In genomic region chr16:1492923-1493745, GRCh38 we compare ENCODE assay signal across 1 cellular context.
A peak's percentile ranks its signal among the peaks of the same experiment; 100 is the strongest.
TF ChIP-seq lines count a peak whose summit lies in the region.

Gene TELO2 (plus strand): TSS chr16:1493360. CDS start chr16:1494282, 922 bp downstream.

TF ChIP-seq in K562, 482 proteins besides CTCF, POLR2A, EP300 and RAD21 (continued from another document and continues in another):
- TF ChIP-seq, protein P1, sequence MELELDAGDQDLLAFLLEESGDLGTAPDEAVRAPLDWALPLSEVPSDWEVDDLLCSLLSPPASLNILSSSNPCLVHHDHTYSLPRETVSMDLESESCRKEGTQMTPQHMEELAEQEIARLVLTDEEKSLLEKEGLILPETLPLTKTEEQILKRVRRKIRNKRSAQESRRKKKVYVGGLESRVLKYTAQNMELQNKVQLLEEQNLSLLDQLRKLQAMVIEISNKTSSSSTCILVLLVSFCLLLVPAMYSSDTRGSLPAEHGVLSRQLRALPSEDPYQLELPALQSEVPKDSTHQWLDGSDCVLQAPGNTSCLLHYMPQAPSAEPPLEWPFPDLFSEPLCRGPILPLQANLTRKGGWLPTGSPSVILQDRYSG (tag; conservative IDR thresholded peaks at IDR 0.05; ENCODE audit: low read depth), result no peak; the same call in 1 of the 2 replicates
- TF ChIP-seq ZKSCAN8 (CRISPR knock-in tag; IDR thresholded peaks at IDR 0.05) (no peak), EP400 (IDR thresholded peaks at IDR 0.05) (peak; percentile 97), SIN3B (IDR thresholded peaks at IDR 0.05; ENCODE audit: low read depth) (peak; percentile 86), CBX3 (IDR thresholded peaks at IDR 0.05; ENCODE audit: borderline replicate concordance in 1 of 2, low read length in 2 of 2) (peak in 1 of 2 experiments; percentile 13; a peak in 1 of 3 replicates), CSDE1 (IDR thresholded peaks at IDR 0.05) (no peak), BHLHE40 (IDR thresholded peaks at IDR 0.05; ENCODE audit: low read length) (peak; percentile 26), XRCC5 (IDR thresholded peaks at IDR 0.05; ENCODE audit: low read depth, low read length) (0 out of 2 replicates have a peak, but pooled peaks have one; percentile 23), ZNF444 (CRISPR knock-in tag; IDR thresholded peaks at IDR 0.05) (no peak), SMARCA4 (IDR thresholded peaks at IDR 0.05) (no peak), VEZF1 (CRISPR knock-in tag; IDR thresholded peaks at IDR 0.05) (peak; percentile 89), MCM7 (IDR thresholded peaks at IDR 0.05) (no peak), FOXM1 (IDR thresholded peaks at IDR 0.05; ENCODE audit: low read depth) (no peak), FOXM1 (CRISPR knock-in tag; IDR thresholded peaks at IDR 0.05; ENCODE audit: low read depth) (0 out of 2 replicates have a peak, but pooled peaks have one; percentile 16), NONO (IDR thresholded peaks at IDR 0.05; ENCODE audit: low read depth in 2 of 2, low read length in 1 of 2) (no peak; a peak in 1 of 4 replicates), RAD51 (IDR thresholded peaks at IDR 0.05; ENCODE audit: borderline replicate concordance, low read depth) (peak; percentile 33; the same call in 1 of the 2 replicates), THAP12 (CRISPR knock-in tag; IDR thresholded peaks at IDR 0.05) (no peak), ZNF12 (CRISPR knock-in tag; IDR thresholded peaks at IDR 0.05) (0 out of 2 replicates have a peak, but pooled peaks have one; percentile 16), ZFP1 (CRISPR knock-in tag; IDR thresholded peaks at IDR 0.05) (no peak), PTTG1 (tag; IDR thresholded peaks at IDR 0.05; ENCODE audit: low read depth) (no peak), TAF1 (IDR thresholded peaks at IDR 0.05; ENCODE audit: control insufficient read depth, extremely low read depth, insufficient read depth, low read length, severe bottlenecking) (peak; percentile 66), MAFK (IDR thresholded peaks at IDR 0.05; ENCODE audit: low read length) (no peak), BACH1 (tag; IDR thresholded peaks at IDR 0.05) (no peak), RBFOX2 (IDR thresholded peaks at IDR 0.05; ENCODE audit: low read depth, low read length) (peak; percentile 81), SLC30A9 (CRISPR knock-in tag; IDR thresholded peaks at IDR 0.05) (no peak), NR2C2 (CRISPR knock-in tag; IDR thresholded peaks at IDR 0.05) (peak; percentile 83), NR2C2 (tag; IDR thresholded peaks at IDR 0.05) (peak; percentile 97), ZKSCAN3 (CRISPR knock-in tag; IDR thresholded peaks at IDR 0.05) (no peak), JUN (IDR thresholded peaks at IDR 0.05; ENCODE audit: borderline replicate concordance, low read depth, low read length) (no peak), JUN (CRISPR knock-in tag; IDR thresholded peaks at IDR 0.05; ENCODE audit: borderline replicate concordance) (0 out of 2 replicates have a peak, but pooled peaks have one; percentile 52), NKRF (IDR thresholded peaks at IDR 0.05; ENCODE audit: borderline replicate concordance) (peak; percentile 91), HBP1 (CRISPR knock-in tag; IDR thresholded peaks at IDR 0.05) (0 out of 2 replicates have a peak, but pooled peaks have one; percentile 29), NCOA4 (IDR thresholded peaks at IDR 0.05; ENCODE audit: partially characterized antibody) (no peak), MTA3 (IDR thresholded peaks at IDR 0.05; ENCODE audit: borderline replicate concordance) (peak; percentile 72; the same call in 1 of the 2 replicates), ZNF778 (CRISPR knock-in tag; IDR thresholded peaks at IDR 0.05) (no peak), FOXK1 (CRISPR knock-in tag; IDR thresholded peaks at IDR 0.05; ENCODE audit: borderline replicate concordance) (no peak; the same call in 1 of the 2 replicates), NR4A1 (CRISPR knock-in tag; IDR thresholded peaks at IDR 0.05) (no peak), NR4A1 (tag; IDR thresholded peaks at IDR 0.05) (0 out of 2 replicates have a peak, but pooled peaks have one; percentile 55), C11orf30 (IDR thresholded peaks at IDR 0.05; ENCODE audit: low read depth) (peak; percentile 85), HDAC2 (IDR thresholded peaks at IDR 0.05) (peak; percentile 83; the same call in 1 of the 2 replicates), KLF10 (CRISPR knock-in tag; IDR thresholded peaks at IDR 0.05) (no peak), ZNF707 (CRISPR knock-in tag; conservative IDR thresholded peaks at IDR 0.05) (no peak)
- TF ChIP-seq, protein P2, sequence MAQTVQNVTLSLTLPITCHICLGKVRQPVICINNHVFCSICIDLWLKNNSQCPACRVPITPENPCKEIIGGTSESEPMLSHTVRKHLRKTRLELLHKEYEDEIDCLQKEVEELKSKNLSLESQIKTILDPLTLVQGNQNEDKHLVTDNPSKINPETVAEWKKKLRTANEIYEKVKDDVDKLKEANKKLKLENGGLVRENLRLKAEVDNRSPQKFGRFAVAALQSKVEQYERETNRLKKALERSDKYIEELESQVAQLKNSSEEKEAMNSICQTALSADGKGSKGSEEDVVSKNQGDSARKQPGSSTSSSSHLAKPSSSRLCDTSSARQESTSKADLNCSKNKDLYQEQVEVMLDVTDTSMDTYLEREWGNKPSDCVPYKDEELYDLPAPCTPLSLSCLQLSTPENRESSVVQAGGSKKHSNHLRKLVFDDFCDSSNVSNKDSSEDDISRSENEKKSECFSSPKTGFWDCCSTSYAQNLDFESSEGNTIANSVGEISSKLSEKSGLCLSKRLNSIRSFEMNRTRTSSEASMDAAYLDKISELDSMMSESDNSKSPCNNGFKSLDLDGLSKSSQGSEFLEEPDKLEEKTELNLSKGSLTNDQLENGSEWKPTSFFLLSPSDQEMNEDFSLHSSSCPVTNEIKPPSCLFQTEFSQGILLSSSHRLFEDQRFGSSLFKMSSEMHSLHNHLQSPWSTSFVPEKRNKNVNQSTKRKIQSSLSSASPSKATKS (CRISPR knock-in tag; IDR thresholded peaks at IDR 0.05), result no peak
- TF ChIP-seq, protein P3, sequence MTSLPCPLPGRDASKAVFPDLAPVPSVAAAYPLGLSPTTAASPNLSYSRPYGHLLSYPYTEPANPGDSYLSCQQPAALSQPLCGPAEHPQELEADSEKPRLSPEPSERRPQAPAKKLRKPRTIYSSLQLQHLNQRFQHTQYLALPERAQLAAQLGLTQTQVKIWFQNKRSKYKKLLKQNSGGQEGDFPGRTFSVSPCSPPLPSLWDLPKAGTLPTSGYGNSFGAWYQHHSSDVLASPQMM (CRISPR knock-in tag; IDR thresholded peaks at IDR 0.05), result no peak
- TF ChIP-seq, protein P4, sequence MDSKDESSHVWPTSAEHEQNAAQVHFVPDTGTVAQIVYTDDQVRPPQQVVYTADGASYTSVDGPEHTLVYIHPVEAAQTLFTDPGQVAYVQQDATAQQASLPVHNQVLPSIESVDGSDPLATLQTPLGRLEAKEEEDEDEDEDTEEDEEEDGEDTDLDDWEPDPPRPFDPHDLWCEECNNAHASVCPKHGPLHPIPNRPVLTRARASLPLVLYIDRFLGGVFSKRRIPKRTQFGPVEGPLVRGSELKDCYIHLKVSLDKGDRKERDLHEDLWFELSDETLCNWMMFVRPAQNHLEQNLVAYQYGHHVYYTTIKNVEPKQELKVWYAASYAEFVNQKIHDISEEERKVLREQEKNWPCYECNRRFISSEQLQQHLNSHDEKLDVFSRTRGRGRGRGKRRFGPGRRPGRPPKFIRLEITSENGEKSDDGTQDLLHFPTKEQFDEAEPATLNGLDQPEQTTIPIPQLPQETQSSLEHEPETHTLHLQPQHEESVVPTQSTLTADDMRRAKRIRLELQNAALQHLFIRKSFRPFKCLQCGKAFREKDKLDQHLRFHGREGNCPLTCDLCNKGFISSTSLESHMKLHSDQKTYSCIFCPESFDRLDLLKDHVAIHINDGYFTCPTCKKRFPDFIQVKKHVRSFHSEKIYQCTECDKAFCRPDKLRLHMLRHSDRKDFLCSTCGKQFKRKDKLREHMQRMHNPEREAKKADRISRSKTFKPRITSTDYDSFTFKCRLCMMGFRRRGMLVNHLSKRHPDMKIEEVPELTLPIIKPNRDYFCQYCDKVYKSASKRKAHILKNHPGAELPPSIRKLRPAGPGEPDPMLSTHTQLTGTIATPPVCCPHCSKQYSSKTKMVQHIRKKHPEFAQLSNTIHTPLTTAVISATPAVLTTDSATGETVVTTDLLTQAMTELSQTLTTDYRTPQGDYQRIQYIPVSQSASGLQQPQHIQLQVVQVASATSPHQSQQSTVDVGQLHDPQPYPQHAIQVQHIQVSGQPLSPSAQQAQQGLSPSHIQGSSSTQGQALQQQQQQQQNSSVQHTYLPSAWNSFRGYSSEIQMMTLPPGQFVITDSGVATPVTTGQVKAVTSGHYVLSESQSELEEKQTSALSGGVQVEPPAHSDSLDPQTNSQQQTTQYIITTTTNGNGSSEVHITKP (IDR thresholded peaks at IDR 0.05; ENCODE audit: partially characterized antibody), result peak; percentile 9
- TF ChIP-seq, protein P5, sequence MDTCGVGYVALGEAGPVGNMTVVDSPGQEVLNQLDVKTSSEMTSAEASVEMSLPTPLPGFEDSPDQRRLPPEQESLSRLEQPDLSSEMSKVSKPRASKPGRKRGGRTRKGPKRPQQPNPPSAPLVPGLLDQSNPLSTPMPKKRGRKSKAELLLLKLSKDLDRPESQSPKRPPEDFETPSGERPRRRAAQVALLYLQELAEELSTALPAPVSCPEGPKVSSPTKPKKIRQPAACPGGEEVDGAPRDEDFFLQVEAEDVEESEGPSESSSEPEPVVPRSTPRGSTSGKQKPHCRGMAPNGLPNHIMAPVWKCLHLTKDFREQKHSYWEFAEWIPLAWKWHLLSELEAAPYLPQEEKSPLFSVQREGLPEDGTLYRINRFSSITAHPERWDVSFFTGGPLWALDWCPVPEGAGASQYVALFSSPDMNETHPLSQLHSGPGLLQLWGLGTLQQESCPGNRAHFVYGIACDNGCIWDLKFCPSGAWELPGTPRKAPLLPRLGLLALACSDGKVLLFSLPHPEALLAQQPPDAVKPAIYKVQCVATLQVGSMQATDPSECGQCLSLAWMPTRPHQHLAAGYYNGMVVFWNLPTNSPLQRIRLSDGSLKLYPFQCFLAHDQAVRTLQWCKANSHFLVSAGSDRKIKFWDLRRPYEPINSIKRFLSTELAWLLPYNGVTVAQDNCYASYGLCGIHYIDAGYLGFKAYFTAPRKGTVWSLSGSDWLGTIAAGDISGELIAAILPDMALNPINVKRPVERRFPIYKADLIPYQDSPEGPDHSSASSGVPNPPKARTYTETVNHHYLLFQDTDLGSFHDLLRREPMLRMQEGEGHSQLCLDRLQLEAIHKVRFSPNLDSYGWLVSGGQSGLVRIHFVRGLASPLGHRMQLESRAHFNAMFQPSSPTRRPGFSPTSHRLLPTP (IDR thresholded peaks at IDR 0.05; ENCODE audit: borderline replicate concordance, extremely low read depth, insufficient read length), result no peak
